ENCODE assay signal across 10 cellular contexts in the genomic region with DNA sequence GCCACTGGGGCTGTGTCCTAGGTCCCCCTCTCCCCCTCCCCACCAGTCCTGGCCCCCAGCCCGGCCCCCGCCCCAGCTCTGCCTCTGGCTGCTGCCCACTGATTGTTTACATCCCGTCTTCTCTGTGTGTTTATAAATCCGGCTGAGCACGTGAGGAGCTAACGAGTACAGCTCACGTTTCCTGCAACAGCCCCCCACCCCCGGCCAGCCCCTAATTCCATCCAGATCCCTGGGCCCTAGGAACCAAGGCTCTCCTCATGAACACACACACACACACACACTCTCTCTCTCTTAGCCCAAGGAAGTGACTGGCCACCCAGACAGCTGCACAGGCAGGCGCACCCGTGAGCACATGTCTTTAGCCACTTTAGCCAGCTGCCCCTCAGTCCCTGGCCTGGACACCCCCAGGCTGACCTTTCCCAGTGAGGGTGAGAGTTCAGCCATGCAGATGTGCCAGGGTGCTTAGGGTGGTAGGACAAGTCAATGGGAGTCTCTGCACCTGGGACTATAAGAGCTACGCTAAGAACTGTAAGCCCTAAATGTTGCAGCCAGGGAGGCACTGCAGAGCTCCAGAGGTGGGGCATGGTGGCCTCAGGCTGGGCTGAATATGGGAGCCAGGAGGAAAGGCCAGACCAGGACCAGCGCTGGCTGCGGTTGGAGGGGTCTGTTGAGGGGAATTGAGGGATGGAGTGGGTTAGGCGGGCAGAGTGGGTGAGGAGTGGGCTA. TPM values are rescaled to one million over a fixed set of nuclear protein-coding genes. Genes with fewer than 3 reads are reported as not detected.
A peak's percentile ranks its signal among the peaks of the same experiment; 100 is the strongest.
DNase-seq lines count a peak whose midpoint lies in the region; ATAC-seq and TF ChIP-seq lines count a peak whose summit lies in the region.
"Had no signal": no experiment of that assay in that cellular context is flagged by ENCODE, and none has a peak within 500 bp of the region (broad histone marks: within the 10 kb centered on the region; RNA-seq: fewer than 3 reads in every experiment).

No MANE protein-coding gene starts in this region.

- DNase-seq in GF-D8 (lab: John Stamatoyannopoulos, UW) (peak; percentile 16), T-cell (no peak), glutamatergic neuron (no peak), NCI-H446 (lab: John Stamatoyannopoulos, UW) (no peak), NCI-H345 (lab: John Stamatoyannopoulos, UW) (no peak)
- no peak for DNase-seq in stimulated activated effector memory CD8-positive, alpha-beta T cell treated with anti-CD3 and anti-CD28 coated beads, Interleukin-12 subunit alpha, Interleukin-12 subunit beta, amount 100 ng/mL, for 72 hours (ENCODE audit: low spot score in 2 of 2)
- DNase-seq in activated effector memory CD4-positive, alpha-beta T cell treated with Interleukin-2 at 50 U/mL for 16 hours, result no peak
- no peak for DNase-seq in stimulated activated CD4-positive, alpha-beta T cell treated with anti-CD3 and anti-CD28 coated beads, Interleukin-2, amount 100 ng/mL, for 24 hours
- DNase-seq: pancreas had no signal

- no peak for TF ChIP-seq CTCF in glutamatergic neuron (IDR thresholded peaks at IDR 0.05; ENCODE audit: partially characterized antibody, unreplicated experiment)

- CTCF ChIA-PET in T-cell (lab: Charles Lee), result interaction anchor here in 1 of 2 donors (0.5 to 2.5 kb wide), 9 partner anchors 9 to 291 kb away, joined by 3 to 6 read pairs (median 3); no protein-coding TSS in a partner anchor

- ATAC-seq in T-cell (replicated peaks in 1 of 4), result no peak
- ATAC-seq in stimulated activated effector memory CD8-positive, alpha-beta T cell treated with anti-CD3 and anti-CD28 coated beads, Interleukin-12 subunit alpha, Interleukin-12 subunit beta, amount 100 ng/mL, for 72 hours, result no peak

- H3K27ac Mint-ChIP-seq in T-cell (peak overlapping the region; percentile 75 to 86), glutamatergic neuron (ENCODE audit: unreplicated experiment) (peak overlapping the region; percentile 8)
- peak overlapping the region; percentile 82 for H3K27ac Mint-ChIP-seq in stimulated activated effector memory CD8-positive, alpha-beta T cell treated with anti-CD3 and anti-CD28 coated beads, Interleukin-12 subunit alpha, Interleukin-12 subunit beta, amount 100 ng/mL, for 72 hours

- H3K27me3 Mint-ChIP-seq in T-cell, result peaks cover 10 to 17% of the 10 kb centered on the region in 2 donors
- peaks cover 22% of the 10 kb centered on the region for H3K27me3 Mint-ChIP-seq in glutamatergic neuron (ENCODE audit: unreplicated experiment)

- peak overlapping the region; percentile 28 to 82 (median 53) for H3K4me3 Mint-ChIP-seq in T-cell
- no peak overlapping the region for H3K4me3 Mint-ChIP-seq in glutamatergic neuron (ENCODE audit: unreplicated experiment)
- peak overlapping the region; percentile 81 for H3K4me3 Mint-ChIP-seq in stimulated activated effector memory CD8-positive, alpha-beta T cell treated with anti-CD3 and anti-CD28 coated beads, Interleukin-12 subunit alpha, Interleukin-12 subunit beta, amount 100 ng/mL, for 72 hours

- H3K9me3 Mint-ChIP-seq in T-cell, result no peaks in the 10 kb centered on the region
- H3K9me3 Mint-ChIP-seq in glutamatergic neuron (ENCODE audit: unreplicated experiment), result peaks cover 9% of the 10 kb centered on the region
- H3K9me3 Mint-ChIP-seq in stimulated activated effector memory CD8-positive, alpha-beta T cell treated with anti-CD3 and anti-CD28 coated beads, Interleukin-12 subunit alpha, Interleukin-12 subunit beta, amount 100 ng/mL, for 72 hours, result no peaks in the 10 kb centered on the region
- H3K9me3 Mint-ChIP-seq: H9 had no signal

- H3K36me3 Mint-ChIP-seq in T-cell (no peaks in the 10 kb centered on the region), glutamatergic neuron (ENCODE audit: unreplicated experiment) (no peaks in the 10 kb centered on the region)
- H3K36me3 Mint-ChIP-seq in stimulated activated effector memory CD8-positive, alpha-beta T cell treated with anti-CD3 and anti-CD28 coated beads, Interleukin-12 subunit alpha, Interleukin-12 subunit beta, amount 100 ng/mL, for 72 hours, result peaks cover 25% of the 10 kb centered on the region

- POLR2A ChIA-PET in T-cell (lab: Charles Lee), result interaction anchor here (0.6 to 1.8 kb wide), 3 partner anchors 17 to 44 kb away, joined by 3 to 17 read pairs (median 5); a partner anchor contains a TSS

- H3K4me1 Mint-ChIP-seq in T-cell (peaks cover 59 to 73% (median 61%) of the 10 kb centered on the region in 3 donors), glutamatergic neuron (ENCODE audit: low read depth, unreplicated experiment) (peaks cover 8% of the 10 kb centered on the region)
- peaks cover 79% of the 10 kb centered on the region for H3K4me1 Mint-ChIP-seq in stimulated activated effector memory CD8-positive, alpha-beta T cell treated with anti-CD3 and anti-CD28 coated beads, Interleukin-12 subunit alpha, Interleukin-12 subunit beta, amount 100 ng/mL, for 72 hours

RNA-seq across cellular contexts. Expression of a gene that starts 2.9 kb away (rescaled TPM):
- total RNA-seq in T-cell (1 to 10 TPM; 2.2 to 8.5 (median 4.1) TPM), glutamatergic neuron (ENCODE audit: unreplicated experiment) (not detected)

RNA-seq across cellular contexts. Expression of a gene that starts 17.2 kb away (rescaled TPM):
- total RNA-seq in T-cell (100 to 1,000 TPM in 2 of 5 donors, 10 to 100 TPM in 3; 55.1 to 107 (median 98.0) TPM), glutamatergic neuron (ENCODE audit: unreplicated experiment) (15.4 TPM)

RNA-seq across cellular contexts. Expression of a gene that starts 21.3 kb away (rescaled TPM):
- total RNA-seq in T-cell (10 to 100 TPM; 34.9 to 63.8 (median 56.2) TPM), glutamatergic neuron (ENCODE audit: unreplicated experiment) (12.1 TPM)

RNA-seq across cellular contexts. Expression of a gene that starts 31.1 kb away (rescaled TPM):
- total RNA-seq in T-cell (100 to 1,000 TPM; 118 to 198 (median 186) TPM), glutamatergic neuron (ENCODE audit: unreplicated experiment) (163 TPM)

RNA-seq across cellular contexts. Expression of a gene that starts 33.4 kb away (rescaled TPM):
- total RNA-seq in T-cell (100 to 1,000 TPM; 288 to 449 (median 436) TPM), glutamatergic neuron (ENCODE audit: unreplicated experiment) (not detected)

Comparison
In these comparisons a context has a peak if more than half of its experiments do, and no peak if none do; other contexts are left out.
1. H3K27ac Mint-ChIP-seq: peak in every context shown above with its lines; median percentile 82 in stimulated activated effector memory CD8-positive, alpha-beta T cell treated with anti-CD3 and anti-CD28 coated beads, Interleukin-12 subunit alpha, Interleukin-12 subunit beta, amount 100 ng/mL, for 72 hours; 80 in T-cell; 8 in glutamatergic neuron.